ENCODE assay signal across 8 cellular contexts in the genomic region with DNA sequence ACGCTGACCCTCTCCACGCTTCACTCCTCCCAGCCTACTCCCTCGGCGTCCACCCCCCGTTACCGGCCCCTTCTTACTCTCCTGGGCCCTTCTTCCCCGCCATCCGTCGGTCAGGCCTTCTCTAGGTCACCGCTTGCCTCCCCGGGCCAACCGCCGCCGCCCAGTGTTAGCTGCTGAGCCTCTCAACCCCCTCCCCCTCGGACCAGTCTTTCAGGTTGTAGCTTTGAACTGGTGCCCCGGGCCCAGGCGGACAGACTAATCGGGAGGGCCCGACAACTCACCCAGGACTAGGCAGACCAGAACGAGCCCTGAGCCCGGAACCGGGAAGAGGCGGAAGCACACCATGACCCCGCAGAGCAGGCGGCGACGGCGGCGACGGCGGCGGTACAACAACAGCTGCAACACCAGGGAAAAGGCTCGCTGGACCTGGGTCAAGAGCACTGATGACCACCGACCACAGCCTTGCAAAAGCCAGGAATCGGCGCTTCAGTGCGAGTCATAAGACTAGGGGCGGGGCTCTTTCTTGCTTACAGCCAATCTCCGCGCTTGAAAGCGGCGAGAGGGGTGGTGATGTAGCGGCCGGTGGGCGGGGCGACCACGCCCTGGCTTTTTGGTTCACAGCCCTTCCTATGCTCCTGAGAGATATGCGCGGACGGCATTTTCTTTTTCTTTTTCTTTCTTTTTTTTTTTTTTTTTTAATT. TPM values are rescaled to one million over a fixed set of nuclear protein-coding genes. Genes with fewer than 3 reads are reported as not detected.
DNase-seq lines count a peak whose midpoint lies in the region; ATAC-seq, FAIRE-seq and TF ChIP-seq lines count a peak whose summit lies in the region.

TSS of gene LAMP2 (minus strand) at position 472 of the 701 bp plus-strand sequence. CDS start at position 345, 127 bp downstream.

- H3K36me3 Mint-ChIP-seq in activated T-helper 17 cell treated with anti-CD3 and anti-CD28 coated beads, Interleukin-2, amount 50 U/mL, for 72 hours (ENCODE audit: low read depth): peaks cover 7% of the 10 kb centered on the region
- H3K36me3 Mint-ChIP-seq in naive thymus-derived CD8-positive, alpha-beta T cell: no peaks in the 10 kb centered on the region
- peaks cover 0 to 5% of the 10 kb centered on the region in 2 donors for H3K36me3 Mint-ChIP-seq in stimulated activated naive B cell treated with anti-CD40 and anti-IgM and Interleukin-4, amounts not matched to agents 10 μg/mL and 1 μg/mL and 100 μg/mL, for 72 hours

- H3K4me3 ChIP-seq in fibroblast of lung (replicated peaks in 1 of 4; ENCODE audit: control extremely low read depth in 1 of 4, insufficient read depth in 1 of 4, low read depth in 3 of 4, low read length in 4 of 4): peak within 1 kb of the TSS; percentile 75 to 91 (median 78)

- H3K4me1 Mint-ChIP-seq in activated T-helper 17 cell treated with anti-CD3 and anti-CD28 coated beads, Interleukin-2, amount 50 U/mL, for 72 hours: peaks cover 5% of the 10 kb centered on the region
- peaks cover 11 to 36% (median 25%) of the 10 kb centered on the region in 4 donors for H3K4me1 Mint-ChIP-seq in naive thymus-derived CD8-positive, alpha-beta T cell
- peaks cover 9 to 11% of the 10 kb centered on the region in 2 donors for H3K4me1 Mint-ChIP-seq in stimulated activated naive B cell treated with anti-CD40 and anti-IgM and Interleukin-4, amounts not matched to agents 10 μg/mL and 1 μg/mL and 100 μg/mL, for 72 hours

- H4K20me1 ChIP-seq in fibroblast of lung (ENCODE audit: control insufficient read depth, extremely low read depth, insufficient read depth, low read length): no peaks in the 10 kb centered on the region

- no peaks in the 10 kb centered on the region for H3K27me3 Mint-ChIP-seq in activated T-helper 17 cell treated with anti-CD3 and anti-CD28 coated beads, Interleukin-2, amount 50 U/mL, for 72 hours
- no peaks in the 10 kb centered on the region for H3K27me3 Mint-ChIP-seq in naive thymus-derived CD8-positive, alpha-beta T cell
- no peaks in the 10 kb centered on the region for H3K27me3 Mint-ChIP-seq in stimulated activated naive B cell treated with anti-CD40 and anti-IgM and Interleukin-4, amounts not matched to agents 10 μg/mL and 1 μg/mL and 100 μg/mL, for 72 hours

- H3K9me3 ChIP-seq in fibroblast of lung (ENCODE audit: control insufficient read depth, insufficient read depth, low read depth, low read length): no peaks in the 10 kb centered on the region

- no peak within 1 kb of the TSS for H2AFZ ChIP-seq in fibroblast of lung (ENCODE audit: low read length)

- H3K9ac ChIP-seq in fibroblast of lung (ENCODE audit: insufficient read depth, low read length): peak within 1 kb of the TSS; percentile 68

- H3K4me3 Mint-ChIP-seq in activated T-helper 17 cell treated with anti-CD3 and anti-CD28 coated beads, Interleukin-2, amount 50 U/mL, for 72 hours: peak within 1 kb of the TSS; percentile 89
- H3K4me3 Mint-ChIP-seq in naive thymus-derived CD8-positive, alpha-beta T cell: peak within 1 kb of the TSS; percentile 86 to 97 (median 91)
- H3K4me3 Mint-ChIP-seq in stimulated activated naive B cell treated with anti-CD40 and anti-IgM and Interleukin-4, amounts not matched to agents 10 μg/mL and 1 μg/mL and 100 μg/mL, for 72 hours: peak within 1 kb of the TSS; percentile 85 to 87

- POLR2A ChIA-PET in RWPE1 (lab: Yijun Ruan, JAX; ENCODE audit: low non-redundant PET): interaction anchor here (0.7 kb wide), 1 partner anchor 198 kb away, joined by 3 read pairs; no protein-coding TSS in a partner anchor
- POLR2A ChIA-PET in naive thymus-derived CD8-positive, alpha-beta T cell (lab: Charles Lee): interaction anchor here (0.6 to 1.4 kb wide), 6 partner anchors 9 to 216 kb away, joined by 3 to 8 read pairs (median 4); no protein-coding TSS in a partner anchor

- H3K36me3 ChIP-seq in fibroblast of lung (ENCODE audit: control insufficient read depth, insufficient read depth, low read length): no peaks in the 10 kb centered on the region

- no peaks in the 10 kb centered on the region for H3K27me3 ChIP-seq in fibroblast of lung (ENCODE audit: control insufficient read depth, insufficient read depth, low read length)

- H3K27ac ChIP-seq in RWPE1 (peak within 1 kb of the TSS; percentile 84), fibroblast of lung (ENCODE audit: insufficient read depth, low read length) (peak within 1 kb of the TSS; percentile 86)

- no peaks in the 10 kb centered on the region for H3K9me3 Mint-ChIP-seq in activated T-helper 17 cell treated with anti-CD3 and anti-CD28 coated beads, Interleukin-2, amount 50 U/mL, for 72 hours
- no peaks in the 10 kb centered on the region for H3K9me3 Mint-ChIP-seq in naive thymus-derived CD8-positive, alpha-beta T cell
- H3K9me3 Mint-ChIP-seq in stimulated activated naive B cell treated with anti-CD40 and anti-IgM and Interleukin-4, amounts not matched to agents 10 μg/mL and 1 μg/mL and 100 μg/mL, for 72 hours: no peaks in the 10 kb centered on the region

- CTCF ChIA-PET in RWPE1 (lab: Yijun Ruan, JAX): no interaction called here

- TF ChIP-seq POLR2A in H54 (IDR thresholded peaks at IDR 0.05; ENCODE audit: low read depth, low read length): peak; percentile 84

- TF ChIP-seq CTCF in RWPE1 (conservative IDR thresholded peaks at IDR 0.05; ENCODE audit: low read depth): no peak
- no peak for TF ChIP-seq CTCF in fibroblast of lung (conservative IDR thresholded peaks at IDR 0.05 in 1 of 2, IDR thresholded peaks at IDR 0.05 in 1 of 2; ENCODE audit: low read depth in 1 of 2, low read length in 2 of 2)

- no peaks in the 10 kb centered on the region for H3K4me1 ChIP-seq in fibroblast of lung (ENCODE audit: control insufficient read depth, extremely low read depth, insufficient read depth, low read length)

- FAIRE-seq in H54 (lab: Jason Lieb, UNC): no peak

- peaks cover 31% of the 10 kb centered on the region for H3K79me2 ChIP-seq in fibroblast of lung (ENCODE audit: control insufficient read depth, insufficient read depth, low read length)

- peak; percentile 99 for ATAC-seq in activated T-helper 17 cell treated with anti-CD3 and anti-CD28 coated beads, Interleukin-2, amount 50 U/mL, for 72 hours (replicated peaks)
- ATAC-seq in naive thymus-derived CD8-positive, alpha-beta T cell: peak; percentile 96 to 97
- ATAC-seq in stimulated activated naive B cell treated with anti-CD40 and anti-IgM and Interleukin-4, amounts not matched to agents 10 μg/mL and 1 μg/mL and 100 μg/mL, for 72 hours (replicated peaks): peak; percentile 93 to 98

- H3K27ac Mint-ChIP-seq in activated T-helper 17 cell treated with anti-CD3 and anti-CD28 coated beads, Interleukin-2, amount 50 U/mL, for 72 hours: peak within 1 kb of the TSS; percentile 88
- peak within 1 kb of the TSS; percentile 73 to 97 (median 93) for H3K27ac Mint-ChIP-seq in naive thymus-derived CD8-positive, alpha-beta T cell
- peak within 1 kb of the TSS; percentile 95 for H3K27ac Mint-ChIP-seq in stimulated activated naive B cell treated with anti-CD40 and anti-IgM and Interleukin-4, amounts not matched to agents 10 μg/mL and 1 μg/mL and 100 μg/mL, for 72 hours

- peak within 1 kb of the TSS; percentile 75 for H3K4me2 ChIP-seq in fibroblast of lung (ENCODE audit: extremely low read depth, insufficient read depth, low read length)

- peak; percentile 88 for DNase-seq in EL
- peak; percentile 58 for DNase-seq in H54 (ENCODE audit: insufficient read length, low spot score)
- DNase-seq in LoVo (ENCODE audit: low spot score): peak; percentile 81
- peak; percentile 83 for DNase-seq in RWPE1 (ENCODE audit: low spot score)
- DNase-seq in fibroblast of lung (ENCODE audit: low read depth in 2 of 2): peak; percentile 88 to 92
- DNase-seq in naive thymus-derived CD8-positive, alpha-beta T cell: peak; percentile 63 to 86 (median 73)
- DNase-seq in stimulated activated naive B cell treated with anti-CD40 and anti-IgM and Interleukin-4, amounts not matched to agents 10 μg/mL and 1 μg/mL and 100 μg/mL, for 72 hours: peak; percentile 66

RNA-seq across cellular contexts. Expression of gene LAMP2, which starts in this region (rescaled TPM):
- total RNA-seq in activated T-helper 17 cell treated with anti-CD3 and anti-CD28 coated beads, Interleukin-2, amount 50 U/mL, for 72 hours: 10 to 100 TPM; 28.7 to 35.4 TPM
- total RNA-seq in fibroblast of lung: 172 and 182 TPM in 2 replicates
- polyA plus RNA-seq in fibroblast of lung: 159 and 196 TPM in 2 replicates
- 109 and 126 TPM in 2 replicates for polyA plus RNA-seq in fibroblast of lung (2012)
- 12.5 and 22.3 TPM in 2 replicates for polyA minus RNA-seq in fibroblast of lung (ENCODE audit: low replicate concordance)
- 10 to 100 TPM; 39.2 to 39.5 TPM for total RNA-seq in naive thymus-derived CD8-positive, alpha-beta T cell
- 10 to 100 TPM; 61.3 to 78.3 (median 75.0) TPM for polyA plus RNA-seq in naive thymus-derived CD8-positive, alpha-beta T cell

Comparison
In these comparisons a context has a peak if more than half of its experiments do, and no peak if none do; other contexts are left out.
1. Peak in every context shown above with its lines: DNase-seq, ATAC-seq, H3K4me3 ChIP-seq and H3K27ac ChIP-seq.